ENCODE assay signal across 25 cellular contexts in genomic region chr7:151883872-151884271, GRCh38.
"Had no signal": no experiment of that assay in that cellular context is flagged by ENCODE, and none has a peak within 500 bp of the region (broad histone marks: within the 10 kb centered on the region; RNA-seq: fewer than 3 reads in every experiment).

No MANE protein-coding gene starts in this region.

- H3K4me3 Mint-ChIP-seq: activated CD8-positive, alpha-beta T cell treated with anti-CD3 and anti-CD28 coated beads for 36 hours; activated naive CD4-positive, alpha-beta T cell treated with anti-CD3 and anti-CD28 coated beads, Interleukin-2, amount 50 U/mL, for 24 hours; activated T-cell treated with anti-CD3 and anti-CD28 coated beads, Interleukin-2, amount 50 U/mL, for 72 hours; T-helper 1 cell treated with Interleukin-12 subunit alpha and Interleukin-12 subunit beta and Interleukin-4 antibody, amounts not matched to agents 30 μg/mL and 1 μg/mL, for 36 hours had no signal

- H3K36me3 ChIP-seq: brain microvascular endothelial cell, cardiac muscle cell, MG63 had no signal

- H3K4me3 ChIP-seq: cardiac muscle cell, MG63 had no signal

- H3K27ac Mint-ChIP-seq: activated CD8-positive, alpha-beta T cell treated with anti-CD3 and anti-CD28 coated beads for 36 hours; activated naive CD4-positive, alpha-beta T cell treated with anti-CD3 and anti-CD28 coated beads, Interleukin-2, amount 50 U/mL, for 24 hours; activated T-cell treated with anti-CD3 and anti-CD28 coated beads, Interleukin-2, amount 50 U/mL, for 72 hours; activated T-helper 2 cell treated with anti-CD3 and anti-CD28 coated beads, Interferon-gamma antibody, Interleukin-2, Interleukin-4, amounts not matched to agents 10 μg/mL and 5 μg/mL and 100 μg/mL, durations not matched to agents 14 hours and 24 hours and 36 hours; T-helper 1 cell treated with Interleukin-12 subunit alpha and Interleukin-12 subunit beta and Interleukin-4 antibody, amounts not matched to agents 30 μg/mL and 1 μg/mL, for 36 hours had no signal

- H3K27me3 ChIP-seq: MG63 had no signal

- H3K9me3 ChIP-seq: MG63 had no signal

- ATAC-seq: activated CD4-positive, CD25-positive, alpha-beta regulatory T cell treated with anti-CD3 and anti-CD28 coated beads, Interleukin-2, amount 50 U/mL, for 24 hours; activated CD8-positive, alpha-beta T cell treated with anti-CD3 and anti-CD28 coated beads for 36 hours; activated T-cell treated with anti-CD3 and anti-CD28 coated beads, Interleukin-2, amount 50 U/mL, for 72 hours; PC-3 had no signal

- H3K27ac ChIP-seq: brain microvascular endothelial cell, cardiac muscle cell had no signal

- H3K4me1 Mint-ChIP-seq: activated naive CD4-positive, alpha-beta T cell treated with anti-CD3 and anti-CD28 coated beads, Interleukin-2, amount 50 U/mL, for 24 hours had no signal

- DNase-seq: activated CD4-positive, alpha-beta T cell treated with anti-CD3 and anti-CD28 coated beads for 4 hours; activated CD8-positive, alpha-beta memory T cell treated with anti-CD3 and anti-CD28 coated beads, Interleukin-2, amount 50 U/mL, for 4 hours; activated CD8-positive, alpha-beta T cell treated with anti-CD3 and anti-CD28 coated beads for 36 hours; activated naive CD4-positive, alpha-beta T cell; activated T-cell treated with anti-CD3 and anti-CD28 coated beads, Interleukin-2, amount 50 U/mL, for 72 hours; brain microvascular endothelial cell; cerebellar nuclear complex; MG63; MV-4-11; NCI-H1092 treated with DMSO at 0.1 percent for 48 hours; NCI-H1417 treated with DMSO at 0.1 percent for 48 hours; NCI-H1694; NCI-H2029; NCI-H2107; NCI-H2171 treated with DMSO at 0.1 percent for 48 hours; NCI-H226; NCI-H510A; NCI-H69; PC-3; SHP77 treated with DMSO at 0.1 percent for 48 hours had no signal

- H3K9me3 Mint-ChIP-seq: activated CD8-positive, alpha-beta T cell treated with anti-CD3 and anti-CD28 coated beads for 36 hours; activated naive CD4-positive, alpha-beta T cell treated with anti-CD3 and anti-CD28 coated beads, Interleukin-2, amount 50 U/mL, for 24 hours; activated T-cell treated with anti-CD3 and anti-CD28 coated beads, Interleukin-2, amount 50 U/mL, for 72 hours; activated T-helper 2 cell treated with anti-CD3 and anti-CD28 coated beads, Interferon-gamma antibody, Interleukin-2, Interleukin-4, amounts not matched to agents 10 μg/mL and 5 μg/mL and 100 μg/mL, durations not matched to agents 14 hours and 24 hours and 36 hours; T-helper 1 cell treated with Interleukin-12 subunit alpha and Interleukin-12 subunit beta and Interleukin-4 antibody, amounts not matched to agents 30 μg/mL and 1 μg/mL, for 36 hours had no signal

- H3K36me3 Mint-ChIP-seq: activated naive CD4-positive, alpha-beta T cell treated with anti-CD3 and anti-CD28 coated beads, Interleukin-2, amount 50 U/mL, for 24 hours had no signal
